In the genomic region with DNA sequence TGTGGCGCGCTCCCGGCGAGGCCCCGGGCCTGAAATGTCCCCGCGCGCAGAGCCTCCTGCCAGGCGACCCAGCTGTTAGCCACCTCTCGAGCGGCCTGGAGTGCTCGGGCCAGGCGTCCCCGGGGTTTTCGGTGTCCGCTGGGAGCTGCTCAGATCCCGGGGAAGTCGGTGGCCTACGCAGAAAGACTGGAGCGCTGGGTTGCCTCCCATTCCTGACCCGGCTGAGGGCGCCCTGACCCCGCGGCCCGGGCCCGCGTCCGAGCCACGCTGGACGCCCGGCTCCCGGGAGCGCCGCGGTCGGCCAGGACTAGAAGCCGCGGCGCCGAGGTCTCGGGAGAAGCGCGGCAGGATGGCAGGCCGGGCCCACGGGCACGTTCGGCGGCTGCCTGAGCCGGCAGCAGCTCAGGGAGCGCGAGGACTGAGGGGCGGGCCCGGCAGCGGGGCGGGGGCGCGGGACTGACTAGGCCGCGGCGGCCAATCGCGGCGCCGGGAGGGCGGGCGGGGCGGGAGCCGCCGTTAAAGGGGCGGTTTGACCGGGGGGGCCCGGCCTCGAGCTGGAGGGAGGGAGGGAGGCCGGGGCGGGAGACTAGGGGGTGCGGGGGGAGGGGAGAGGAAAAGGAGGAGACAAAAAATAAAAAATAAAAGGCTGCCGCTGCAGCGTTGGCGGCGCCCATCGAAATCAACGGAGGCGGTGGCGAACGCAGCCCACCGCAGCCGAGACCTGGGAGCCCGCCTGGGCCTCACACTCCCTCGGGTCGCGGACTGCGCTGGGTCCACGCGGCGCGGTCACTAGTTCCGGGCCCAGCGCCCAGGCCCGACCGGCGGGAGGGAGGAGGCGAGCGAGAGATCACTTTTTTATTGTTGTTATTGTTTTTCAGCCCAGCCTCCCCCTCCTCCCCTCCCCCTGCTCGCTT, we compare ENCODE assay signal across 8 cellular contexts. TPM values are rescaled to one million over a fixed set of nuclear protein-coding genes. Genes with fewer than 3 reads are reported as not detected.
DNase-seq lines count a peak whose midpoint lies in the region; ATAC-seq and TF ChIP-seq lines count a peak whose summit lies in the region.

No MANE protein-coding gene starts in this region.

- H3K9me2 ChIP-seq in SU-DHL-6 (replicated peaks; ENCODE audit: insufficient read depth, low read length): no peaks in the 10 kb centered on the region

- H3K4me1 ChIP-seq in A673 (ENCODE audit: insufficient read depth, low read length, poor library complexity, severe bottlenecking) (peaks cover 5% of the 10 kb centered on the region), KMS-11 (ENCODE audit: low read depth, poor library complexity, severe bottlenecking) (no peaks in the 10 kb centered on the region), iPS-15b (ENCODE audit: control insufficient read depth, insufficient read depth, low read length) (peaks cover 16% of the 10 kb centered on the region)

- H3K9ac ChIP-seq in KMS-11 (peak overlapping the region; percentile 52; the same call in 1 of the 2 replicates), SU-DHL-6 (ENCODE audit: low read length) (peak overlapping the region; percentile 37; the same call in 1 of the 2 replicates), iPS-15b (ENCODE audit: low read depth, low read length) (peak overlapping the region; percentile 24)

- DNase-seq in A673 (ENCODE audit: low spot score) (peak; percentile 96), astrocyte of the spinal cord (ENCODE audit: low read depth, low spot score) (peak; percentile 88)
- DNase-seq in stimulated activated CD4-positive, alpha-beta T cell treated with anti-CD3 and anti-CD28 coated beads, Interleukin-12 subunit alpha, Interleukin-12 subunit beta, amount 100 ng/mL, for 48 hours (ENCODE audit: low read depth in 2 of 3, low spot score in 1 of 3): peak in 2 of 3 donors; percentile 47 to 48

- H3K27me3 ChIP-seq in A673 (replicated peaks; ENCODE audit: insufficient read depth, low read depth, low read length, poor library complexity): no peaks in the 10 kb centered on the region
- 0 out of 2 replicates have a peak, but pooled peaks cover 4% of the 10 kb centered on the region for H3K27me3 ChIP-seq in KMS-11 (ENCODE audit: insufficient read depth, low read depth)
- H3K27me3 ChIP-seq in SU-DHL-6 (ENCODE audit: low read length): no peaks in the 10 kb centered on the region
- peaks cover 68% of the 10 kb centered on the region for H3K27me3 ChIP-seq in iPS-15b (ENCODE audit: control insufficient read depth, insufficient read depth, low read length)

- H3K4me2 ChIP-seq in KMS-11: peak overlapping the region; percentile 39; the same call in 1 of the 2 replicates
- H3K4me2 ChIP-seq in SU-DHL-6 (ENCODE audit: low read depth, low read length, poor library complexity, severe bottlenecking): peak overlapping the region; percentile 50

- H3K4me3 ChIP-seq in A673 (ENCODE audit: low read depth, low read length, poor library complexity, severe bottlenecking): peak overlapping the region; percentile 95
- H3K4me3 ChIP-seq in KMS-11 (IDR thresholded peaks at IDR 0.05; ENCODE audit: insufficient read depth, low read depth, low read length): no peak overlapping the region
- peak overlapping the region; percentile 52 for H3K4me3 ChIP-seq in SU-DHL-6 (ENCODE audit: insufficient read depth, low read length, poor library complexity, severe bottlenecking)
- peak overlapping the region; percentile 51 for H3K4me3 ChIP-seq in astrocyte of the spinal cord (ENCODE audit: low read depth, low read length)
- peak overlapping the region; percentile 62 for H3K4me3 ChIP-seq in iPS-15b (ENCODE audit: low read depth, low read length)

- no peaks in the 10 kb centered on the region for H3F3A ChIP-seq in SU-DHL-6 (ENCODE audit: insufficient read depth)

- CTCF ChIA-PET in A673 (lab: Charles Lee): interaction anchor here (0.6 to 1.0 kb wide), 2 partner anchors 9 to 541 kb away, joined by 3 read pairs; a partner anchor contains a TSS

- BruUV-seq in A673 (replicated peaks; lab: Mats Ljungman, UMichigan): no TSS peak

- H2AFZ ChIP-seq in KMS-11 (ENCODE audit: low read depth) (peak overlapping the region; percentile 73), SU-DHL-6 (ENCODE audit: low read depth, low read length, severe bottlenecking) (no peak overlapping the region)

- intact Hi-C loops in A673 (cut with micrococcal nuclease; ENCODE audit: unreplicated experiment): loop anchor here (5.0 kb wide), 1 partner anchor 323 kb away; no protein-coding TSS in a partner anchor

- H4K20me1 ChIP-seq in KMS-11 (ENCODE audit: insufficient read depth) (no peaks in the 10 kb centered on the region), SU-DHL-6 (ENCODE audit: low read depth, low read length) (no peaks in the 10 kb centered on the region)

- peaks cover 21% of the 10 kb centered on the region for H3K79me2 ChIP-seq in KMS-11 (ENCODE audit: insufficient read depth, low read depth)
- H3K79me2 ChIP-seq in SU-DHL-6 (ENCODE audit: insufficient read depth, low read length): no peaks in the 10 kb centered on the region

- peak overlapping the region; percentile 97 for H3K27ac ChIP-seq in A673 (ENCODE audit: low read depth, low read length, poor library complexity, severe bottlenecking)
- H3K27ac ChIP-seq in KMS-11: peak overlapping the region; percentile 69; the same call in 1 of the 2 replicates
- H3K27ac ChIP-seq in SU-DHL-6 (ENCODE audit: low read depth, low read length): no peak overlapping the region

- in situ Hi-C loops in astrocyte of the spinal cord (cut with HindIII; ENCODE audit: low sequenced_read_pairs): no loop called here

- peak; percentile 57 for ATAC-seq in GM18498 (IDR thresholded peaks at IDR 0.05; ENCODE audit: unreplicated experiment)
- ATAC-seq in HG03025 (IDR thresholded peaks at IDR 0.05; ENCODE audit: low FRiP score, unreplicated experiment): no peak

- H3K36me3 ChIP-seq in A673 (ENCODE audit: insufficient read depth, low read length, poor library complexity, severe bottlenecking): peaks cover 31% of the 10 kb centered on the region
- H3K36me3 ChIP-seq in KMS-11 (ENCODE audit: insufficient read depth): no peaks in the 10 kb centered on the region
- no peaks in the 10 kb centered on the region for H3K36me3 ChIP-seq in SU-DHL-6 (ENCODE audit: low read length)
- no peaks in the 10 kb centered on the region for H3K36me3 ChIP-seq in iPS-15b (ENCODE audit: control insufficient read depth, insufficient read depth, low read length)

- TF ChIP-seq CTCF in A673 (conservative IDR thresholded peaks at IDR 0.05; ENCODE audit: low read depth, low read length) (no peak), KMS-11 (conservative IDR thresholded peaks at IDR 0.05; ENCODE audit: low read depth, low read length) (no peak), SU-DHL-6 (IDR thresholded peaks at IDR 0.05; ENCODE audit: insufficient read depth, low read length, poor library complexity, severe bottlenecking) (no peak), astrocyte of the spinal cord (IDR thresholded peaks at IDR 0.05; ENCODE audit: low read depth, low read length) (no peak)

- H3K9me3 ChIP-seq in A673 (ENCODE audit: low read depth, low read length, poor library complexity, severe bottlenecking) (no peaks in the 10 kb centered on the region), SU-DHL-6 (ENCODE audit: insufficient read depth, low read length) (no peaks in the 10 kb centered on the region), iPS-15b (ENCODE audit: control insufficient read depth, insufficient read depth, low read length) (no peaks in the 10 kb centered on the region)

- POLR2A ChIA-PET in A673 (lab: Charles Lee; ENCODE audit: low non-redundant PET): interaction anchor here (0.7 to 1.4 kb wide), 5 partner anchors 9 to 318 kb away, joined by 3 to 8 read pairs (median 3); a partner anchor contains a TSS

RNA-seq across cellular contexts. Expression of a gene that starts 1.1 kb away (rescaled TPM):
- total RNA-seq in A673 (2021): 285 and 305 TPM in 2 replicates

RNA-seq across cellular contexts. Expression of a gene that starts 8.9 kb away (rescaled TPM):
- total RNA-seq in A673 (2021): 23.4 and 25.2 TPM in 2 replicates
